In genomic region chr16:689175-689897, GRCh38 we compare ENCODE assay signal across 8 cellular contexts. TPM values are rescaled to one million over a fixed set of nuclear protein-coding genes. Genes with fewer than 3 reads are reported as not detected.
DNase-seq lines count a peak whose midpoint lies in the region; ATAC-seq, FAIRE-seq and TF ChIP-seq lines count a peak whose summit lies in the region.

No MANE protein-coding gene starts in this region.

- peaks cover 4% of the 10 kb centered on the region for H3K79me1 ChIP-seq in H1 (ENCODE audit: low read depth, low read length)

- FAIRE-seq in H1 (lab: Jason Lieb, UNC), result no peak

- no peak for TF ChIP-seq POLR2A in H1 (IDR thresholded peaks at IDR 0.05; ENCODE audit: control extremely low read depth in 1 of 2, low read depth in 2 of 2, low read length in 2 of 2)

- H4K20me1 ChIP-seq in OCI-LY3 (ENCODE audit: insufficient read depth, low read length) (no peaks in the 10 kb centered on the region), H1 (replicated peaks in 1 of 2; ENCODE audit: control insufficient read depth in 1 of 2, insufficient read depth in 2 of 2, low read length in 2 of 2) (peaks cover 0 to 11% of the 10 kb centered on the region in 2 experiments), neural progenitor cell (ENCODE audit: low read depth) (no peaks in the 10 kb centered on the region)

- H3K23me2 ChIP-seq in H1 (ENCODE audit: low read depth, low read length), result peaks cover 12% of the 10 kb centered on the region

- H3K23ac ChIP-seq in H1 (ENCODE audit: insufficient read length), result no peak overlapping the region

- H2BK120ac ChIP-seq in H1 (replicated peaks; ENCODE audit: low read depth, low read length), result no peak overlapping the region

- H3K18ac ChIP-seq in H1 (ENCODE audit: extremely low read depth, low read length), result no peak overlapping the region

- peak overlapping the region in 2 of 3 donors; percentile 84 to 90 for H3K27ac Mint-ChIP-seq in CD4-positive, CD25-positive, alpha-beta regulatory T cell
- H3K27ac Mint-ChIP-seq in neural progenitor cell, result no peak overlapping the region

- peak overlapping the region; percentile 94 for H4K8ac ChIP-seq in H1 (ENCODE audit: extremely low read depth, insufficient read depth, low read length)

- H3K4me1 ChIP-seq in CD4-positive, CD25-positive, alpha-beta regulatory T cell (ENCODE audit: control insufficient read depth, insufficient read depth, low read length, poor library complexity, severe bottlenecking), result peaks cover 29% of the 10 kb centered on the region
- peaks cover 9% of the 10 kb centered on the region for H3K4me1 ChIP-seq in OCI-LY3 (ENCODE audit: low read length)
- peaks cover 0 to 16% (median 7%) of the 10 kb centered on the region in 4 experiments; a peak in 5 of 7 replicates for H3K4me1 ChIP-seq in H1 (replicated peaks in 1 of 4; ENCODE audit: control insufficient read depth in 3 of 4, insufficient read depth in 4 of 4, low read length in 3 of 4)
- peaks cover 1% of the 10 kb centered on the region for H3K4me1 ChIP-seq in neural progenitor cell

- H3K9me3 ChIP-seq in CD4-positive, CD25-positive, alpha-beta regulatory T cell (ENCODE audit: control insufficient read depth in 2 of 2, low read length in 2 of 2), result no peaks in the 10 kb centered on the region
- H3K9me3 ChIP-seq in OCI-LY3 (ENCODE audit: insufficient read depth, low read length), result no peaks in the 10 kb centered on the region
- H3K9me3 ChIP-seq in H1 (ENCODE audit: insufficient read depth in 2 of 2, low read depth in 1 of 2, low read length in 1 of 2), result no peaks in the 10 kb centered on the region
- H3K9me3 ChIP-seq in neural progenitor cell (ENCODE audit: low read depth), result no peaks in the 10 kb centered on the region

- H2AFZ ChIP-seq in OCI-LY3 (ENCODE audit: low read depth, low read length) (no peak overlapping the region), H1 (ENCODE audit: low read length) (no peak overlapping the region), neural progenitor cell (replicated peaks) (no peak overlapping the region)

- H3K9ac ChIP-seq in OCI-LY3 (ENCODE audit: low read length) (peak overlapping the region; percentile 81), H1 (replicated peaks in 1 of 4; ENCODE audit: extremely low read depth in 1 of 4, low read depth in 3 of 4, low read length in 3 of 4) (peak overlapping the region; percentile 50 to 70 (median 55); a peak in 6 of 7 replicates), neural progenitor cell (peak overlapping the region; percentile 64)

- no peak overlapping the region for H2BK5ac ChIP-seq in H1 (ENCODE audit: low read depth, low read length)

- H3K27ac ChIP-seq in CD4-positive, CD25-positive, alpha-beta regulatory T cell (ENCODE audit: insufficient read depth, low read length, poor library complexity, severe bottlenecking), result peak overlapping the region; percentile 78
- no peak overlapping the region; the same call in 1 of the 2 replicates for H3K27ac ChIP-seq in OCI-LY3 (ENCODE audit: low read length)
- no peak overlapping the region for H3K27ac ChIP-seq in H1 (ENCODE audit: low read depth, low read length)
- H3K27ac ChIP-seq in neural progenitor cell, result no peak overlapping the region

- no peak for DNase-seq in CD4-positive, CD25-positive, alpha-beta regulatory T cell
- DNase-seq in H1 (ENCODE audit: low read depth in 1 of 2, low spot score in 2 of 2) (no peak), neural progenitor cell (ENCODE audit: low spot score) (no peak), midbrain (lab: John Stamatoyannopoulos, UW) (no peak), NCI-H524 treated with DMSO at 0.1 percent for 48 hours (lab: John Stamatoyannopoulos, UW) (no peak), T1000 (lab: John Stamatoyannopoulos, UW) (no peak)
- no peak for DNase-seq in activated CD8-positive, alpha-beta memory T cell treated with anti-CD3 and anti-CD28 coated beads for 24 hours

- TF ChIP-seq CTCF in OCI-LY3 (IDR thresholded peaks at IDR 0.05; ENCODE audit: low read depth, low read length) (no peak), H1 (IDR thresholded peaks at IDR 0.05; ENCODE audit: control extremely low read depth in 1 of 3, insufficient read depth in 1 of 3, low read depth in 1 of 3, low read length in 3 of 3) (no peak), neural progenitor cell (IDR thresholded peaks at IDR 0.05) (no peak)

- no peak overlapping the region; the same call in 1 of the 2 replicates for H2BK15ac ChIP-seq in H1 (ENCODE audit: low read length)

- H3K4me1 Mint-ChIP-seq in CD4-positive, CD25-positive, alpha-beta regulatory T cell, result peaks cover 2 to 37% (median 9%) of the 10 kb centered on the region in 4 donors
- H3K4me1 Mint-ChIP-seq in neural progenitor cell, result peaks cover 12% of the 10 kb centered on the region

- H3K36me3 Mint-ChIP-seq in CD4-positive, CD25-positive, alpha-beta regulatory T cell, result no peaks in the 10 kb centered on the region
- no peaks in the 10 kb centered on the region for H3K36me3 Mint-ChIP-seq in neural progenitor cell

- H3K14ac ChIP-seq in H1 (ENCODE audit: insufficient read length), result no peak overlapping the region

- no peak overlapping the region for H4K5ac ChIP-seq in H1 (ENCODE audit: insufficient read length, low read depth, low read length)

- ATAC-seq in CD4-positive, CD25-positive, alpha-beta regulatory T cell (ENCODE audit: low read depth in 2 of 2), result no peak

- H3K9me3 Mint-ChIP-seq in CD4-positive, CD25-positive, alpha-beta regulatory T cell, result no peaks in the 10 kb centered on the region
- no peaks in the 10 kb centered on the region for H3K9me3 Mint-ChIP-seq in neural progenitor cell

- POLR2A ChIA-PET in H1 (lab: Charles Lee; ENCODE audit: partially characterized antibody), result interaction anchor here (1.2 to 4.1 kb wide), 13 partner anchors 9 to 165 kb away, joined by 3 to 39 read pairs (median 7); partner anchors contain the start of genes ANTKMT, METRN, RHBDL1 and STUB1

- H3K4me3 ChIP-seq in CD4-positive, CD25-positive, alpha-beta regulatory T cell (ENCODE audit: low read depth, low read length), result peak overlapping the region; percentile 71
- H3K4me3 ChIP-seq in OCI-LY3 (ENCODE audit: low read length) (peak overlapping the region; percentile 93), H1 (ENCODE audit: extremely low read depth in 1 of 4, insufficient read depth in 2 of 4, low read depth in 3 of 4, low read length in 4 of 4) (peak overlapping the region; percentile 76 to 90 (median 82)), neural progenitor cell (peak overlapping the region; percentile 79)

- H3K56ac ChIP-seq in H1 (replicated peaks; ENCODE audit: insufficient read length, low read depth, low read length), result no peak overlapping the region

- no peak overlapping the region for H2AK5ac ChIP-seq in H1 (ENCODE audit: low read depth, low read length)

- H3K27me3 Mint-ChIP-seq in CD4-positive, CD25-positive, alpha-beta regulatory T cell, result no peaks in the 10 kb centered on the region
- H3K27me3 Mint-ChIP-seq in neural progenitor cell (ENCODE audit: insufficient read depth, low read depth), result peaks cover 21% of the 10 kb centered on the region

- no peak for TF ChIP-seq RAD21 in H1 (IDR thresholded peaks at IDR 0.05 in 1 of 2, conservative IDR thresholded peaks at IDR 0.05 in 1 of 2; ENCODE audit: low read depth in 2 of 2, low read length in 2 of 2)

- H3K79me2 ChIP-seq in OCI-LY3 (ENCODE audit: low read length) (peaks cover 15% of the 10 kb centered on the region), H1 (ENCODE audit: control insufficient read depth in 1 of 2, insufficient read depth in 2 of 2, low read length in 2 of 2) (no peaks in the 10 kb centered on the region), neural progenitor cell (ENCODE audit: low read depth) (peaks cover 10% of the 10 kb centered on the region)

- WGBS in H1 (ENCODE audit: extremely low coverage in 1 of 2, insufficient coverage in 1 of 2, insufficient read length in 1 of 2, insufficient replicate concordance in 2 of 2, low coverage in 1 of 2, low lambda C conversion rate in 2 of 2, missing lambda C conversion rate in 1 of 2), 2 experiments, result 89% methylated on average over 26 of the region's 26 CpGs; no CpG with 5 or more reads in 1 of the 2 experiments

- peak overlapping the region; percentile 93 to 98 (median 95) for H3K4me3 Mint-ChIP-seq in CD4-positive, CD25-positive, alpha-beta regulatory T cell
- H3K4me3 Mint-ChIP-seq in neural progenitor cell, result peak overlapping the region; percentile 94

- peak overlapping the region; percentile 84 for H3K4me2 ChIP-seq in OCI-LY3 (ENCODE audit: low read length)
- H3K4me2 ChIP-seq in H1 (ENCODE audit: insufficient read depth in 1 of 2, low read depth in 2 of 2, low read length in 2 of 2), result peak overlapping the region; percentile 71 to 97
- H3K4me2 ChIP-seq in neural progenitor cell, result peak overlapping the region; percentile 96

- no peak overlapping the region for H2BK20ac ChIP-seq in H1 (ENCODE audit: low read length)

- no peaks in the 10 kb centered on the region for H3K27me3 ChIP-seq in CD4-positive, CD25-positive, alpha-beta regulatory T cell (ENCODE audit: control insufficient read depth, insufficient read depth, low read length)
- H3K27me3 ChIP-seq in OCI-LY3 (ENCODE audit: low read depth, low read length) (no peaks in the 10 kb centered on the region), H1 (replicated peaks in 1 of 4; ENCODE audit: control insufficient read depth in 3 of 4, extremely low read depth in 1 of 4, insufficient read depth in 3 of 4, low read length in 3 of 4) (peaks cover 0 to 29% (median 13%) of the 10 kb centered on the region in 4 experiments; a peak in 5 of 7 replicates), neural progenitor cell (peaks cover 39% of the 10 kb centered on the region)

- CTCF ChIA-PET in H1 (lab: Charles Lee; ENCODE audit: partially characterized antibody), result interaction anchor here (0.8 to 6.0 kb wide), 6 partner anchors 18 to 1000 kb away, joined by 3 to 75 read pairs (median 4); partner anchors contain the start of genes RHBDL1 and RHOT2

- peaks cover 2% of the 10 kb centered on the region for H3K36me3 ChIP-seq in CD4-positive, CD25-positive, alpha-beta regulatory T cell (ENCODE audit: control insufficient read depth, insufficient read depth, low read length)
- H3K36me3 ChIP-seq in OCI-LY3 (replicated peaks; ENCODE audit: low read depth, low read length), result peaks cover 3% of the 10 kb centered on the region
- peaks cover 0 to 14% (median 2%) of the 10 kb centered on the region in 4 experiments; a peak in 3 of 8 replicates for H3K36me3 ChIP-seq in H1 (ENCODE audit: control insufficient read depth in 2 of 4, insufficient read depth in 4 of 4, low read length in 3 of 4)
- no peaks in the 10 kb centered on the region for H3K36me3 ChIP-seq in neural progenitor cell

- peaks cover 41% of the 10 kb centered on the region for H3F3A ChIP-seq in neural progenitor cell (ENCODE audit: low read depth)

- H2BK12ac ChIP-seq in H1 (ENCODE audit: low read depth, low read length), result peak overlapping the region; percentile 50; the same call in 1 of the 2 replicates

- no peak overlapping the region for H4K91ac ChIP-seq in H1 (replicated peaks; ENCODE audit: insufficient read length, low read length)

- H3K4ac ChIP-seq in H1 (replicated peaks; ENCODE audit: insufficient read length, low read depth, low read length), result no peak overlapping the region

- no peak for TF ChIP-seq EP300 in H1 (IDR thresholded peaks at IDR 0.05; ENCODE audit: borderline replicate concordance in 1 of 2, low read depth in 2 of 2, low read length in 2 of 2)

RNA-seq across cellular contexts. Expression of gene WDR24, which starts 0.9 kb away (rescaled TPM):
- 8.9 TPM for total RNA-seq in CD4-positive, CD25-positive, alpha-beta regulatory T cell
- 10 to 100 TPM in 2 of 4 donors, 1 to 10 TPM in 2; 7.9 to 10.4 (median 10.0) TPM for polyA plus RNA-seq in CD4-positive, CD25-positive, alpha-beta regulatory T cell
- 17.7 and 21.1 TPM in 2 replicates for total RNA-seq in H1 (2021; fragmentation: NEBNext Ultra II Directional; extraction: Animal tissue kit (Norgen Biotek cat#: 25700))
- 15.1 and 26.0 TPM in 2 replicates for polyA plus RNA-seq in H1 (2011; rRNA removed)
- 12.1 TPM for polyA plus RNA-seq in H1 (2011; cell fraction: cytosol; rRNA removed)
- 34.3 TPM for polyA plus RNA-seq in H1 (2011; cell fraction: nucleus; rRNA removed)
- 11.5 to 19.6 TPM (median 17.9 TPM) in 4 replicates for polyA plus RNA-seq in H1 (2012, experiment 1 of 2)
- 18.1 TPM for polyA plus RNA-seq in H1 (2012, experiment 2 of 2)
- polyA plus RNA-seq in H1 (2013, experiment 1 of 2), result 12.8 TPM
- 11.5 TPM for polyA plus RNA-seq in H1 (2013, experiment 2 of 2)
- 8.6 and 9.8 TPM in 2 replicates for polyA minus RNA-seq in H1 (2011; rRNA and poly(A)+ RNA removed)
- polyA minus RNA-seq in H1 (2011; cell fraction: cytosol; rRNA and poly(A)+ RNA removed), result 12.8 TPM
- 14.1 TPM for polyA minus RNA-seq in H1 (2011; cell fraction: nucleus; rRNA and poly(A)+ RNA removed)
- total RNA-seq in neural progenitor cell (ENCODE audit: low replicate concordance), result 3.5 and 12.5 TPM in 2 replicates

RNA-seq across cellular contexts. Expression of gene JMJD8, which starts 5.2 kb away (rescaled TPM):
- 22.7 TPM for total RNA-seq in CD4-positive, CD25-positive, alpha-beta regulatory T cell
- 10 to 100 TPM; 29.2 to 36.2 (median 33.4) TPM for polyA plus RNA-seq in CD4-positive, CD25-positive, alpha-beta regulatory T cell
- total RNA-seq in H1 (2021; fragmentation: NEBNext Ultra II Directional; extraction: Animal tissue kit (Norgen Biotek cat#: 25700)), result 46.4 and 49.0 TPM in 2 replicates
- polyA plus RNA-seq in H1 (2011; rRNA removed), result 87.4 and 127 TPM in 2 replicates
- polyA plus RNA-seq in H1 (2011; cell fraction: cytosol; rRNA removed), result 72.6 TPM
- polyA plus RNA-seq in H1 (2011; cell fraction: nucleus; rRNA removed), result 139 TPM
- 27.9 to 60.1 TPM (median 58.0 TPM) in 4 replicates for polyA plus RNA-seq in H1 (2012, experiment 1 of 2)
- polyA plus RNA-seq in H1 (2012, experiment 2 of 2), result 50.5 TPM
- polyA plus RNA-seq in H1 (2013, experiment 1 of 2), result 47.0 TPM
- polyA plus RNA-seq in H1 (2013, experiment 2 of 2), result 52.1 TPM
- polyA minus RNA-seq in H1 (2011; rRNA and poly(A)+ RNA removed), result 17.3 and 27.7 TPM in 2 replicates
- polyA minus RNA-seq in H1 (2011; cell fraction: cytosol; rRNA and poly(A)+ RNA removed), result 25.0 TPM
- polyA minus RNA-seq in H1 (2011; cell fraction: nucleus; rRNA and poly(A)+ RNA removed), result 49.3 TPM
- 32.1 and 54.8 TPM in 2 replicates for total RNA-seq in neural progenitor cell (ENCODE audit: low replicate concordance)

RNA-seq across cellular contexts. Expression of gene STUB1, which starts 9.1 kb away (rescaled TPM):
- 63.2 TPM for total RNA-seq in CD4-positive, CD25-positive, alpha-beta regulatory T cell
- 100 to 1,000 TPM; 117 to 142 (median 135) TPM for polyA plus RNA-seq in CD4-positive, CD25-positive, alpha-beta regulatory T cell
- total RNA-seq in H1 (2021; fragmentation: NEBNext Ultra II Directional; extraction: Animal tissue kit (Norgen Biotek cat#: 25700)), result 87.3 and 89.9 TPM in 2 replicates
- 103 and 151 TPM in 2 replicates for polyA plus RNA-seq in H1 (2011; rRNA removed)
- polyA plus RNA-seq in H1 (2011; cell fraction: cytosol; rRNA removed), result 100 TPM
- 144 TPM for polyA plus RNA-seq in H1 (2011; cell fraction: nucleus; rRNA removed)
- 77.5 to 93.5 TPM (median 86.7 TPM) in 4 replicates for polyA plus RNA-seq in H1 (2012, experiment 1 of 2)
- 69.7 TPM for polyA plus RNA-seq in H1 (2012, experiment 2 of 2)
- polyA plus RNA-seq in H1 (2013, experiment 1 of 2), result 78.6 TPM
- 80.5 TPM for polyA plus RNA-seq in H1 (2013, experiment 2 of 2)
- 25.9 and 33.2 TPM in 2 replicates for polyA minus RNA-seq in H1 (2011; rRNA and poly(A)+ RNA removed)
- polyA minus RNA-seq in H1 (2011; cell fraction: cytosol; rRNA and poly(A)+ RNA removed), result 26.9 TPM
- polyA minus RNA-seq in H1 (2011; cell fraction: nucleus; rRNA and poly(A)+ RNA removed), result 32.9 TPM
- 27.0 and 79.5 TPM in 2 replicates for total RNA-seq in neural progenitor cell (ENCODE audit: low replicate concordance)

RNA-seq across cellular contexts. Expression of gene RHBDL1, which starts 13.9 kb away (rescaled TPM):
- total RNA-seq in CD4-positive, CD25-positive, alpha-beta regulatory T cell, result 3.2 TPM
- polyA plus RNA-seq in CD4-positive, CD25-positive, alpha-beta regulatory T cell, result 1 to 10 TPM in 1 of 4 donors, under 1 TPM in 2, not detected in 1; 0.49 to 1.5 (median 0.88) TPM
- 4.0 TPM in 2 replicates for total RNA-seq in H1 (2021; fragmentation: NEBNext Ultra II Directional; extraction: Animal tissue kit (Norgen Biotek cat#: 25700))
- polyA plus RNA-seq in H1 (2011; rRNA removed), result 8.1 and 14.0 TPM in 2 replicates
- 9.4 TPM for polyA plus RNA-seq in H1 (2011; cell fraction: cytosol; rRNA removed)
- 47.4 TPM for polyA plus RNA-seq in H1 (2011; cell fraction: nucleus; rRNA removed)
- polyA plus RNA-seq in H1 (2012, experiment 1 of 2), result 2.6 to 6.5 TPM (median 4.9 TPM) in 4 replicates
- polyA plus RNA-seq in H1 (2012, experiment 2 of 2), result 3.3 TPM
- 2.7 TPM for polyA plus RNA-seq in H1 (2013, experiment 1 of 2)
- 2.6 TPM for polyA plus RNA-seq in H1 (2013, experiment 2 of 2)
- polyA minus RNA-seq in H1 (2011; rRNA and poly(A)+ RNA removed), result 0.98 and 1.4 TPM in 2 replicates
- 2.2 TPM for polyA minus RNA-seq in H1 (2011; cell fraction: cytosol; rRNA and poly(A)+ RNA removed)
- polyA minus RNA-seq in H1 (2011; cell fraction: nucleus; rRNA and poly(A)+ RNA removed), result 4.9 TPM
- 0.28 and 5.3 TPM in 2 replicates for total RNA-seq in neural progenitor cell (ENCODE audit: low replicate concordance)

RNA-seq across cellular contexts. Expression of gene FBXL16, which starts 16.3 kb away (rescaled TPM):
- 18.6 TPM for total RNA-seq in CD4-positive, CD25-positive, alpha-beta regulatory T cell
- polyA plus RNA-seq in CD4-positive, CD25-positive, alpha-beta regulatory T cell, result 10 to 100 TPM in 1 of 4 donors, 1 to 10 TPM in 3; 8.5 to 10.5 (median 9.3) TPM
- 10.3 and 12.5 TPM in 2 replicates for total RNA-seq in H1 (2021; fragmentation: NEBNext Ultra II Directional; extraction: Animal tissue kit (Norgen Biotek cat#: 25700))
- polyA plus RNA-seq in H1 (2011; rRNA removed), result 12.8 and 21.9 TPM in 2 replicates
- 10.8 TPM for polyA plus RNA-seq in H1 (2011; cell fraction: cytosol; rRNA removed)
- 15.2 TPM for polyA plus RNA-seq in H1 (2011; cell fraction: nucleus; rRNA removed)
- polyA plus RNA-seq in H1 (2012, experiment 1 of 2), result 6.9 to 31.1 TPM (median 29.9 TPM) in 4 replicates
- 7.1 TPM for polyA plus RNA-seq in H1 (2012, experiment 2 of 2)
- polyA plus RNA-seq in H1 (2013, experiment 1 of 2), result 15.8 TPM
- polyA plus RNA-seq in H1 (2013, experiment 2 of 2), result 14.3 TPM
- 3.3 and 3.8 TPM in 2 replicates for polyA minus RNA-seq in H1 (2011; rRNA and poly(A)+ RNA removed)
- 10.3 TPM for polyA minus RNA-seq in H1 (2011; cell fraction: cytosol; rRNA and poly(A)+ RNA removed)
- polyA minus RNA-seq in H1 (2011; cell fraction: nucleus; rRNA and poly(A)+ RNA removed), result 7.1 TPM
- total RNA-seq in neural progenitor cell (ENCODE audit: low replicate concordance), result 0.13 and 0.65 TPM in 2 replicates
